ENCODE assay signal across 2 cellular contexts in genomic region chr6:125750692-125751333, GRCh38.
TF ChIP-seq lines count a peak whose summit lies in the region.

No MANE protein-coding gene starts in this region.

TF ChIP-seq in H1, 55 proteins besides CTCF, POLR2A, EP300 and RAD21:
- TF ChIP-seq BCL11A (IDR thresholded peaks at IDR 0.05; ENCODE audit: low read depth in 2 of 2, low read length in 2 of 2) (no peak), TAF7 (optimal IDR thresholded peaks at IDR 0.05; ENCODE audit: borderline replicate concordance, low read depth, low read length) (no peak), TAF1 (IDR thresholded peaks at IDR 0.05; ENCODE audit: low read depth, low read length) (no peak), CHD1 (IDR thresholded peaks at IDR 0.05; ENCODE audit: low read depth, low read length) (no peak), FOSL1 (IDR thresholded peaks at IDR 0.05; ENCODE audit: insufficient read depth, low read depth, low read length) (no peak), KDM5A (IDR thresholded peaks at IDR 0.05; ENCODE audit: low read length) (no peak), EGR1 (IDR thresholded peaks at IDR 0.05; ENCODE audit: borderline replicate concordance, low read depth, low read length) (no peak), SIX5 (IDR thresholded peaks at IDR 0.05; ENCODE audit: low read depth, low read length) (no peak), GTF2F1 (IDR thresholded peaks at IDR 0.05; ENCODE audit: borderline replicate concordance, low read depth, low read length) (no peak), MAFK (IDR thresholded peaks at IDR 0.05; ENCODE audit: low read depth, low read length) (no peak), TBP (IDR thresholded peaks at IDR 0.05; ENCODE audit: low read depth, low read length) (no peak), PHF8 (conservative IDR thresholded peaks at IDR 0.05; ENCODE audit: low read depth, low read length) (no peak), JUND (IDR thresholded peaks at IDR 0.05; ENCODE audit: low read length) (no peak), NRF1 (IDR thresholded peaks at IDR 0.05; ENCODE audit: low read depth, low read length) (no peak), ATF2 (IDR thresholded peaks at IDR 0.05; ENCODE audit: low read length) (no peak)

TF ChIP-seq in SK-N-SH, 30 proteins besides CTCF, POLR2A, EP300 and RAD21:
- TF ChIP-seq TEAD4 (IDR thresholded peaks at IDR 0.05; ENCODE audit: borderline replicate concordance, insufficient read depth): no peak
- no peak for TF ChIP-seq MAX (IDR thresholded peaks at IDR 0.05; ENCODE audit: low read depth)
- TF ChIP-seq NRF1 (IDR thresholded peaks at IDR 0.05; ENCODE audit: low read depth, low read length): no peak
- TF ChIP-seq NFIC (IDR thresholded peaks at IDR 0.05; ENCODE audit: borderline replicate concordance): no peak
